10 cellular contexts compared by ENCODE assay signal in genomic region chr12:24950231-24950834, GRCh38. TPM values are rescaled to one million over a fixed set of nuclear protein-coding genes. Genes with fewer than 3 reads are reported as not detected.
A peak's percentile ranks its signal among the peaks of the same experiment; 100 is the strongest.
DNase-seq lines count a peak whose midpoint lies in the region; ATAC-seq, FAIRE-seq and TF ChIP-seq lines count a peak whose summit lies in the region.
"Had no signal": no experiment of that assay in that cellular context is flagged by ENCODE, and none has a peak within 500 bp of the region (broad histone marks: within the 10 kb centered on the region; RNA-seq: fewer than 3 reads in every experiment).

No MANE protein-coding gene starts in this region.

- no peak overlapping the region for H3K27ac Mint-ChIP-seq in neural crest cell (ENCODE audit: unreplicated experiment)

- no peak overlapping the region; the same call in 1 of the 2 replicates for H3K27ac ChIP-seq in MM.1S (ENCODE audit: low read length)

- H3K27me3 ChIP-seq in MM.1S (replicated peaks; ENCODE audit: insufficient read depth, low read length), result peaks cover 88% of the 10 kb centered on the region

- peaks cover 29% of the 10 kb centered on the region for H3K4me1 ChIP-seq in MM.1S (ENCODE audit: low read length)

- no peak overlapping the region for H3K9ac ChIP-seq in MM.1S (ENCODE audit: low read length)

- H3K4me1 Mint-ChIP-seq in neural crest cell, result peaks cover 52% of the 10 kb centered on the region

- H3K36me3 Mint-ChIP-seq in neural crest cell (ENCODE audit: low read depth), result no peaks in the 10 kb centered on the region

- no peaks in the 10 kb centered on the region for H3K9me2 ChIP-seq in MM.1S (replicated peaks; ENCODE audit: insufficient read depth, low read length)

- no peak overlapping the region for H3K4me3 ChIP-seq in MM.1S (ENCODE audit: low read length)

- peak overlapping the region; percentile 73 for H3K4me3 Mint-ChIP-seq in neural crest cell

- H3K36me3 ChIP-seq in MM.1S (replicated peaks; ENCODE audit: insufficient read depth, low read length), result no peaks in the 10 kb centered on the region

- H3K9me3 Mint-ChIP-seq in neural crest cell, result no peaks in the 10 kb centered on the region

- peaks cover 18% of the 10 kb centered on the region for H3F3A ChIP-seq in MM.1S (ENCODE audit: insufficient read depth, low read length)

- H3K4me2 ChIP-seq in MM.1S (ENCODE audit: low read depth, low read length), result peak overlapping the region; percentile 9; the same call in 1 of the 2 replicates

- no peak overlapping the region for H2AFZ ChIP-seq in MM.1S (ENCODE audit: low read length)

- ATAC-seq in GM18909 (IDR thresholded peaks at IDR 0.05; ENCODE audit: poor library complexity, unreplicated experiment) (peak; percentile 48), HG02678 (IDR thresholded peaks at IDR 0.05; ENCODE audit: unreplicated experiment) (peak; percentile 38)

- H3K27me3 Mint-ChIP-seq in neural crest cell (ENCODE audit: low read depth), result no peaks in the 10 kb centered on the region

- no peaks in the 10 kb centered on the region for H3K79me2 ChIP-seq in MM.1S (ENCODE audit: low read length)

- H3K9me3 ChIP-seq in MM.1S (replicated peaks; ENCODE audit: insufficient read depth, low read length), result no peaks in the 10 kb centered on the region

- no peak for FAIRE-seq in D721Med (lab: Jason Lieb, UNC)

- peaks cover 8% of the 10 kb centered on the region for H4K20me1 ChIP-seq in MM.1S (ENCODE audit: insufficient read depth, low read length)

- DNase-seq in MM.1S (peak; percentile 91), neural crest cell (ENCODE audit: low read depth, low spot score) (no peak), NCI-H2029 (lab: John Stamatoyannopoulos, UW) (no peak), D721Med (ENCODE audit: insufficient read length, low spot score) (no peak), NCI-H748 treated with DMSO at 0.1 percent for 48 hours (lab: John Stamatoyannopoulos, UW) (no peak)
- DNase-seq in activated CD4-positive, alpha-beta T cell treated with anti-CD3 and anti-CD28 coated beads for 48 hours, result no peak
- DNase-seq: activated CD4-positive, alpha-beta T cell treated with anti-CD3 and anti-CD28 coated beads, Interleukin-2, amount 50 U/mL, for 1 hour; GDM1 had no signal

- TF ChIP-seq CTCF in MM.1S (IDR thresholded peaks at IDR 0.05; ENCODE audit: low read length) (no peak), neural crest cell (conservative IDR thresholded peaks at IDR 0.05) (no peak), D721Med (IDR thresholded peaks at IDR 0.05; ENCODE audit: insufficient read depth, missing control alignments) (no peak)

RNA-seq across cellular contexts. Expression of gene BCAT1, which starts 1.4 kb away (rescaled TPM):
- total RNA-seq in neural crest cell, result 199 TPM in 2 replicates
